In genomic region chr15:74724570-74725240, GRCh38 we compare ENCODE assay signal across 1 cellular context.
TF ChIP-seq lines count a peak whose summit lies in the region.

No MANE protein-coding gene starts in this region.

TF ChIP-seq in HEK293T, 16 proteins besides CTCF, POLR2A, EP300 and RAD21 (continued from another document):
- no peak for TF ChIP-seq PKNOX1 (IDR thresholded peaks at IDR 0.05)
